Comparison of ENCODE assay signal across 8 cellular contexts in genomic region chr17:35930211-35931065, GRCh38. TPM values are rescaled to one million over a fixed set of nuclear protein-coding genes. Genes with fewer than 3 reads are reported as not detected.
A peak's percentile ranks its signal among the peaks of the same experiment; 100 is the strongest.
DNase-seq lines count a peak whose midpoint lies in the region; ATAC-seq and TF ChIP-seq lines count a peak whose summit lies in the region.

Gene RDM1, minus strand, starts transcription at chr17:35930773. Its CDS starts 46 bp downstream, at chr17:35930727.

- ATAC-seq in HG02840 (IDR thresholded peaks at IDR 0.05; ENCODE audit: low FRiP score, unreplicated experiment): peak; percentile 72

- peak within 1 kb of the TSS; percentile 23 to 85 (median 78) for H3K27ac Mint-ChIP-seq in brain
- peak within 1 kb of the TSS; percentile 56 to 87 (median 76) for H3K27ac Mint-ChIP-seq in immature natural killer cell

- DNase-seq in EL: peak; percentile 85
- peak; percentile 85 for DNase-seq in NCI-H2107 treated with DMSO at 0.1 percent for 48 hours (lab: John Stamatoyannopoulos, UW; ENCODE audit: unreplicated experiment)
- peak; percentile 77 for DNase-seq in UCSD-AML1 (lab: John Stamatoyannopoulos, UW; ENCODE audit: unreplicated experiment)
- peak; percentile 71 to 75 (median 75) for DNase-seq in immature natural killer cell
- DNase-seq in stimulated activated CD4-positive, alpha-beta T cell treated with anti-CD3 and anti-CD28 coated beads, Interleukin-12 subunit alpha, Interleukin-12 subunit beta, amount 100 ng/mL, for 48 hours (ENCODE audit: low read depth in 2 of 3, low spot score in 1 of 3): peak; percentile 82 to 85 (median 84)
- DNase-seq in KG1 (lab: John Stamatoyannopoulos, UW): no peak

- H3K4me1 Mint-ChIP-seq in brain (peaks cover 33% of the 10 kb centered on the region), immature natural killer cell (peaks cover 26 to 32% of the 10 kb centered on the region in 2 donors)

- H3K36me3 Mint-ChIP-seq in brain (no peaks in the 10 kb centered on the region), immature natural killer cell (peaks cover 0 to 11% (median 11%) of the 10 kb centered on the region in 3 donors)

- H3K4me3 Mint-ChIP-seq in brain (peak within 1 kb of the TSS; percentile 89 to 92 (median 92)), immature natural killer cell (peak within 1 kb of the TSS; percentile 88 to 93 (median 89))

- TF ChIP-seq CTCF in brain (conservative IDR thresholded peaks at IDR 0.05): no peak

- H3K27me3 Mint-ChIP-seq in brain: peaks cover 3% of the 10 kb centered on the region
- peaks cover 3 to 4% (median 3%) of the 10 kb centered on the region in 3 donors for H3K27me3 Mint-ChIP-seq in immature natural killer cell (ENCODE audit: low read depth in 3 of 3)

- H3K9me3 Mint-ChIP-seq in brain: peaks cover 0 to 4% (median 0%) of the 10 kb centered on the region in 5 experiments
- no peaks in the 10 kb centered on the region for H3K9me3 Mint-ChIP-seq in immature natural killer cell

RNA-seq across cellular contexts. Expression of gene RDM1, which starts in this region (rescaled TPM):
- polyA plus RNA-seq in brain (ENCODE audit: insufficient read depth, low read depth, low replicate concordance) (13.0 TPM), immature natural killer cell (1 to 10 TPM in 1 of 3 donors, under 1 TPM in 1, not detected in 1; 0.82 to 1.7 TPM)
